Comparison of ENCODE assay signal across 8 cellular contexts in genomic region chr18:15407874-15408273, GRCh38.
A peak's percentile ranks its signal among the peaks of the same experiment; 100 is the strongest.
DNase-seq lines count a peak whose midpoint lies in the region; ATAC-seq and TF ChIP-seq lines count a peak whose summit lies in the region.
"Not testable (repeated sequence)": the region's sequence is repeated elsewhere in the genome, so short reads cannot be mapped to it uniquely, and the experiment has no call there.

No MANE protein-coding gene starts in this region.

- WGBS in endodermal cell (ENCODE audit: insufficient coverage in 1 of 2, insufficient read length in 1 of 2), 2 experiments: 45 to 47% methylated on average over 4 of the region's 4 CpGs
- WGBS in hepatocyte (ENCODE audit: low lambda C conversion rate, missing lambda C conversion rate): 43% methylated on average over 4 of the region's 4 CpGs
- 47 to 49% methylated on average over 4 of the region's 4 CpGs for WGBS in aorta, 2 donors

- not testable (repeated sequence) for H3K27ac Mint-ChIP-seq in endodermal cell

- not testable (repeated sequence) for H3K4me3 ChIP-seq in NB4 (ENCODE audit: low read depth, low read length); SU-DHL-6 (ENCODE audit: insufficient read depth, low read length, poor library complexity, severe bottlenecking); hepatocyte; osteoblast (ENCODE audit: insufficient read depth, low read length); aorta (ENCODE audit: low read length in 2 of 2)
- H3K4me3 ChIP-seq in endodermal cell (ENCODE audit: low read length): peak overlapping the region; percentile 10

- H2AFZ ChIP-seq in SU-DHL-6 (ENCODE audit: low read depth, low read length, severe bottlenecking) (peak overlapping the region; percentile 6), osteoblast (ENCODE audit: low read length) (peak overlapping the region; percentile 29)
- H2AFZ ChIP-seq in hepatocyte: not testable (repeated sequence)

- ATAC-seq in aorta (ENCODE audit: low FRiP score): peak; percentile 52

- not testable (repeated sequence) for H3K4me1 Mint-ChIP-seq in endodermal cell

- not testable (repeated sequence) for H3K36me3 Mint-ChIP-seq in endodermal cell (ENCODE audit: low read depth)

- H3K27me3 ChIP-seq in SU-DHL-6 (ENCODE audit: low read length); endodermal cell (ENCODE audit: control insufficient read depth, insufficient read depth, low read length, poor library complexity, severe bottlenecking); hepatocyte; osteoblast (ENCODE audit: insufficient read depth, low read length); aorta (ENCODE audit: control insufficient read depth in 1 of 2, insufficient read depth in 2 of 2, low read length in 1 of 2): not testable (repeated sequence)

- H3K9me3 ChIP-seq in SU-DHL-6 (ENCODE audit: insufficient read depth, low read length); osteoblast (ENCODE audit: low read depth, low read length); aorta (ENCODE audit: control insufficient read depth, low read length): not testable (repeated sequence)
- peaks cover 56% of the 10 kb centered on the region for H3K9me3 ChIP-seq in endodermal cell (ENCODE audit: control insufficient read depth, low read length)
- peaks cover 37% of the 10 kb centered on the region for H3K9me3 ChIP-seq in hepatocyte (ENCODE audit: low read depth)

- not testable (repeated sequence) for H4K20me1 ChIP-seq in SU-DHL-6 (ENCODE audit: low read depth, low read length); hepatocyte (ENCODE audit: insufficient read depth, poor library complexity, severe bottlenecking); osteoblast (ENCODE audit: insufficient read depth, low read length)

- H3K9ac ChIP-seq in SU-DHL-6 (ENCODE audit: low read length); endodermal cell (ENCODE audit: extremely low read depth, low read length, poor library complexity, severe bottlenecking): not testable (repeated sequence)

- H3K36me3 ChIP-seq in SU-DHL-6 (ENCODE audit: low read length); endodermal cell (ENCODE audit: control insufficient read depth, insufficient read depth, low read length); hepatocyte (replicated peaks; ENCODE audit: insufficient read depth, low read depth); osteoblast (ENCODE audit: insufficient read depth, low read length); aorta (ENCODE audit: control insufficient read depth in 1 of 2, insufficient read depth in 2 of 2, low read length in 1 of 2): not testable (repeated sequence)

- not testable (repeated sequence) for H3K79me2 ChIP-seq in SU-DHL-6 (ENCODE audit: insufficient read depth, low read length); hepatocyte; osteoblast (ENCODE audit: insufficient read depth, low read length)

- not testable (repeated sequence) for H3K27me3 Mint-ChIP-seq in endodermal cell (ENCODE audit: insufficient read depth)

- not testable (repeated sequence) for H3K27ac ChIP-seq in SU-DHL-6 (ENCODE audit: low read depth, low read length); endodermal cell (ENCODE audit: low read depth, low read length); hepatocyte; osteoblast (ENCODE audit: low read depth, low read length); aorta (ENCODE audit: low read depth in 1 of 2, low read length in 2 of 2)

- H3K9me2 ChIP-seq in SU-DHL-6 (replicated peaks; ENCODE audit: insufficient read depth, low read length); hepatocyte (replicated peaks; ENCODE audit: insufficient read depth): not testable (repeated sequence)

- not testable (repeated sequence) for H3K4me2 ChIP-seq in SU-DHL-6 (ENCODE audit: low read depth, low read length, poor library complexity, severe bottlenecking); hepatocyte; osteoblast (ENCODE audit: insufficient read depth, low read length)

- H3K4me3 Mint-ChIP-seq in endodermal cell: not testable (repeated sequence)

- peak; percentile 8 for DNase-seq in CD1c-positive myeloid dendritic cell (ENCODE audit: extremely low spot score)
- peak; percentile 8 for DNase-seq in HT-29 (ENCODE audit: low spot score)
- DNase-seq in NB4 (ENCODE audit: low read depth): peak; percentile 0
- not testable (repeated sequence) for DNase-seq in endodermal cell; osteoblast (ENCODE audit: insufficient read length, low spot score, missing footprints); aorta
- DNase-seq in hepatocyte (ENCODE audit: low spot score): peak; percentile 5

- not testable (repeated sequence) for H3K4me1 ChIP-seq in endodermal cell (ENCODE audit: control insufficient read depth, insufficient read depth, low read length); hepatocyte (ENCODE audit: insufficient read depth); osteoblast (ENCODE audit: insufficient read depth, low read length); aorta (ENCODE audit: control insufficient read depth in 1 of 2, insufficient read depth in 2 of 2, low read length in 2 of 2)

- not testable (repeated sequence) for H3K9me3 Mint-ChIP-seq in endodermal cell

- not testable (repeated sequence) for TF ChIP-seq POLR2A in NB4 (IDR thresholded peaks at IDR 0.05; ENCODE audit: extremely low read depth, insufficient read length)

- not testable (repeated sequence) for TF ChIP-seq CTCF in NB4 (IDR thresholded peaks at IDR 0.05; ENCODE audit: low read depth, low read length); SU-DHL-6 (IDR thresholded peaks at IDR 0.05; ENCODE audit: insufficient read depth, low read length, poor library complexity, severe bottlenecking); endodermal cell (conservative IDR thresholded peaks at IDR 0.05); hepatocyte (IDR thresholded peaks at IDR 0.05; ENCODE audit: poor library complexity); osteoblast (IDR thresholded peaks at IDR 0.05; ENCODE audit: extremely low read depth, low read depth, low read length)

- intact Hi-C loops in aorta (cut with DNase I): not testable (repeated sequence)

- H3F3A ChIP-seq in SU-DHL-6 (ENCODE audit: insufficient read depth): not testable (repeated sequence)
